19 cellular contexts compared by ENCODE assay signal in the genomic region with DNA sequence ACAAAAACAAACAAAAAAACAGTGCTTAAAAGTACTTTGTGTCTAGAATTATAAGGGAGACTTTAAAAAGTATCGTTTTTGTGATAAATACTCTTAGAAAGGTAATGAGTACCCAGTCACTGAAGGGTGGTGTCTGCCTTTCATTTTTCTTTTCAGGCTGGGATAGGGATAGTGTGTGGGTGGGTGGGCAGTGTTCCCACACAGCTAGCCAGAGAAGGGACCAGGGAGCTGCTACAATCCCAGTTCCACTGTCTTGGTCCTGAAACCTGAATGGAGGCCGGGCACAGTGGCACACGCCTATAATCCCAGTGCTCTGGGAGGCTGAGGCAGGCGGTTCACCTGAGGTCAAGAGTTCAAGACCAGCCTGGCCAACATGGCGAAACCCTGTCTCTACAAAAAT. TPM values are rescaled to one million over a fixed set of nuclear protein-coding genes. Genes with fewer than 3 reads are reported as not detected.
DNase-seq lines count a peak whose midpoint lies in the region; ATAC-seq, FAIRE-seq and TF ChIP-seq lines count a peak whose summit lies in the region.
"Had no signal": no experiment of that assay in that cellular context is flagged by ENCODE, and none has a peak within 500 bp of the region (broad histone marks: within the 10 kb centered on the region; RNA-seq: fewer than 3 reads in every experiment).

No MANE protein-coding gene starts in this region.

- H3K4me1 ChIP-seq in gastroesophageal sphincter (peaks cover 0 to 41% (median 7%) of the 10 kb centered on the region in 3 donors), small intestine (ENCODE audit: control insufficient read depth in 2 of 2, insufficient read depth in 1 of 2, low read depth in 1 of 2, low read length in 1 of 2) (no peaks in the 10 kb centered on the region)

- TF ChIP-seq POLR2A in gastroesophageal sphincter (IDR thresholded peaks at IDR 0.05), result no peak

- H3K9me3 ChIP-seq in T-helper 17 cell (ENCODE audit: control insufficient read depth, low read length, poor library complexity, severe bottlenecking), result no peaks in the 10 kb centered on the region
- H3K9me3 ChIP-seq in gastroesophageal sphincter, result no peaks in the 10 kb centered on the region
- H3K9me3 ChIP-seq in small intestine (ENCODE audit: control insufficient read depth, low read depth), result no peaks in the 10 kb centered on the region
- H3K9me3 ChIP-seq: esophagus muscularis mucosa, upper lobe of right lung had no signal

- peaks cover 2% of the 10 kb centered on the region for H3K36me3 Mint-ChIP-seq in activated CD4-positive, alpha-beta T cell treated with anti-CD3 and anti-CD28 coated beads, Interleukin-2, amount 10 ng/mL, durations not matched to agents 24 days and 14 days (ENCODE audit: low read depth)
- H3K36me3 Mint-ChIP-seq in T-helper 17 cell (ENCODE audit: low read depth), result no peaks in the 10 kb centered on the region

- peaks cover 10% of the 10 kb centered on the region for H3K4me1 Mint-ChIP-seq in activated CD4-positive, alpha-beta T cell treated with anti-CD3 and anti-CD28 coated beads, Interleukin-2, amount 10 ng/mL, durations not matched to agents 24 days and 14 days
- peaks cover 20% of the 10 kb centered on the region for H3K4me1 Mint-ChIP-seq in T-helper 17 cell

- TF ChIP-seq EP300 in gastroesophageal sphincter (IDR thresholded peaks at IDR 0.05), result no peak

- no peaks in the 10 kb centered on the region for H3K27me3 Mint-ChIP-seq in activated CD4-positive, alpha-beta T cell treated with anti-CD3 and anti-CD28 coated beads, Interleukin-2, amount 10 ng/mL, durations not matched to agents 24 days and 14 days
- H3K27me3 Mint-ChIP-seq in T-helper 17 cell, result no peaks in the 10 kb centered on the region
- H3K27me3 Mint-ChIP-seq: dendritic cell treated with granulocyte-macrophage colony-stimulating factor and Interleukin-4, amounts not matched to agents 40 ng/mL and 50 ng/mL, for 4 days had no signal

- no peak for DNase-seq in activated CD4-positive, alpha-beta T cell treated with anti-CD3 and anti-CD28 coated beads, Interleukin-2, amount 10 ng/mL, durations not matched to agents 24 days and 14 days
- no peak for DNase-seq in activated CD4-positive, alpha-beta T cell treated with anti-CD3 and anti-CD28 coated beads, Interleukin-2, amount 50 U/mL, for 4 hours
- no peak for DNase-seq in T-helper 17 cell
- DNase-seq in small intestine, result no peak
- no peak for DNase-seq in DMS153 (lab: John Stamatoyannopoulos, UW)
- no peak for DNase-seq in A172 (ENCODE audit: low spot score)
- no peak for DNase-seq in left lobe of liver (ENCODE audit: low spot score)
- DNase-seq: 8988T; activated CD4-positive, alpha-beta T cell treated with anti-CD3 and anti-CD28 coated beads, Interleukin-2, amount 50 U/mL, for 48 hours; NCI-H2029 treated with DMSO at 0.1 percent for 48 hours; NCI-H526; occipital lobe; upper lobe of right lung had no signal

- H3K27me3 ChIP-seq in gastroesophageal sphincter, result no peaks in the 10 kb centered on the region
- no peaks in the 10 kb centered on the region for H3K27me3 ChIP-seq in small intestine (ENCODE audit: control insufficient read depth in 2 of 2, insufficient read depth in 2 of 2, low read length in 2 of 2)
- H3K27me3 ChIP-seq: esophagus muscularis mucosa, upper lobe of right lung had no signal

- H3K4me3 Mint-ChIP-seq in activated CD4-positive, alpha-beta T cell treated with anti-CD3 and anti-CD28 coated beads, Interleukin-2, amount 10 ng/mL, durations not matched to agents 24 days and 14 days, result peak overlapping the region; percentile 95
- H3K4me3 Mint-ChIP-seq in T-helper 17 cell, result peak overlapping the region; percentile 95
- H3K4me3 Mint-ChIP-seq: dendritic cell treated with granulocyte-macrophage colony-stimulating factor and Interleukin-4, amounts not matched to agents 40 ng/mL and 50 ng/mL, for 4 days had no signal

- intact Hi-C loops in activated CD4-positive, alpha-beta T cell treated with anti-CD3 and anti-CD28 coated beads, Interleukin-2, amount 10 ng/mL, durations not matched to agents 24 days and 14 days (cut with micrococcal nuclease), result loop anchor here (5.0 kb wide), 1 partner anchor 196 kb away; no protein-coding TSS in a partner anchor

- no peak for FAIRE-seq in small intestine (lab: Jason Lieb, UNC)
- FAIRE-seq: astrocyte, islet of Langerhans had no signal

- peak overlapping the region in 3 of 4 donors; percentile 9 to 96 (median 43) for H3K27ac ChIP-seq in gastroesophageal sphincter
- peak overlapping the region; percentile 48 to 50 for H3K27ac ChIP-seq in small intestine (ENCODE audit: low read depth in 1 of 2, low read length in 1 of 2)

- H3K27ac Mint-ChIP-seq in activated CD4-positive, alpha-beta T cell treated with anti-CD3 and anti-CD28 coated beads, Interleukin-2, amount 10 ng/mL, durations not matched to agents 24 days and 14 days, result no peak overlapping the region
- peak overlapping the region; percentile 49 for H3K27ac Mint-ChIP-seq in T-helper 17 cell
- H3K27ac Mint-ChIP-seq: dendritic cell treated with granulocyte-macrophage colony-stimulating factor and Interleukin-4, amounts not matched to agents 40 ng/mL and 50 ng/mL, for 4 days had no signal

- ATAC-seq in T-helper 17 cell, result no peak
- no peak for ATAC-seq in gastroesophageal sphincter
- no peak for ATAC-seq in left lobe of liver
- ATAC-seq: upper lobe of right lung had no signal

- TF ChIP-seq CTCF in gastroesophageal sphincter (IDR thresholded peaks at IDR 0.05), result no peak

- H3K9me3 Mint-ChIP-seq in activated CD4-positive, alpha-beta T cell treated with anti-CD3 and anti-CD28 coated beads, Interleukin-2, amount 10 ng/mL, durations not matched to agents 24 days and 14 days, result no peaks in the 10 kb centered on the region
- H3K9me3 Mint-ChIP-seq: dendritic cell treated with granulocyte-macrophage colony-stimulating factor and Interleukin-4, amounts not matched to agents 40 ng/mL and 50 ng/mL, for 4 days had no signal

- H3K36me3 ChIP-seq in gastroesophageal sphincter, result no peaks in the 10 kb centered on the region
- no peaks in the 10 kb centered on the region for H3K36me3 ChIP-seq in small intestine (ENCODE audit: control insufficient read depth in 2 of 2, insufficient read depth in 2 of 2, low read length in 2 of 2)
- H3K36me3 ChIP-seq: esophagus muscularis mucosa, upper lobe of right lung had no signal

- H3K4me3 ChIP-seq in gastroesophageal sphincter (no peak overlapping the region), small intestine (ENCODE audit: low read depth in 1 of 2, low read length in 2 of 2) (peak overlapping the region in 1 of 2 donors; percentile 83)
- H3K4me3 ChIP-seq: esophagus muscularis mucosa, smooth muscle cell, upper lobe of right lung had no signal

- WGBS in gastroesophageal sphincter (ENCODE audit: low coverage in 1 of 2), 2 donors, result 83 to 96% methylated on average over 1 to 2 of the region's 5 CpGs
- whole genome bisulfite sequencing in small intestine, 3 donors, result 15 to 71% (median 41%) methylated on average over 5 of the region's 5 CpGs

RNA-seq across cellular contexts. Expression of gene GK5, which starts 2.1 kb away (rescaled TPM):
- 17.0 and 17.7 TPM in 2 replicates for total RNA-seq in activated CD4-positive, alpha-beta T cell treated with anti-CD3 and anti-CD28 coated beads, Interleukin-2, amount 10 ng/mL, durations not matched to agents 24 days and 14 days
- total RNA-seq in T-helper 17 cell (10 to 100 TPM; 17.2 to 23.1 TPM), gastroesophageal sphincter (10 to 100 TPM; 19.0 to 35.8 (median 21.2) TPM), left lobe of liver (7.2 TPM)
- polyA plus RNA-seq in small intestine, result 1 to 10 TPM; 4.6 to 8.9 (median 8.4) TPM
- 16.1 and 23.2 TPM in 2 replicates for total RNA-seq in A172 (2014; rRNA removed; shearing (Covaris generic))
